Comparison of ENCODE assay signal across 9 cellular contexts in the genomic region with DNA sequence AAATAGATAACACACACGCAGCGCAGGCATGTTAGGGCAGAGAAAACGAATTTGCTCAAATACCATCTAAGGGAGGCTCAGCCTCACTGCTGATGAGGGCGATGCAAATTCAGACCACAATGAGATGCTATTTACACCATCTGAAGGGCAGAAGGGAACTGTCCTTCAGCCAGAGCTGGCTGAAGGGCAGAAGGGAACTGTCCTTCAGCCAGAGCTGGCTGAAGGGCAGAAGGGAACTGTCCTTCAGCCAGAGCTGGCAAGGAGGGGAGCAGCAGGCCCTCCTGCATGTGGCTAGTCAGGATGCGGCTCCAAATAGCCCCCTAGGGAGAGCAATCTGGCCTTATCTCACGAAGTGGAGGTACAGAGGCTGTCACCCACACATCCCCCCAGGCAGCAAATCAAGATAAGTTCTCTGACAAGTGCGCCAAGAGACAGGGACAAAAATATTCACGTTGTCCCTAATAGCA. TPM values are rescaled to one million over a fixed set of nuclear protein-coding genes. Genes with fewer than 3 reads are reported as not detected.
DNase-seq lines count a peak whose midpoint lies in the region; ATAC-seq and TF ChIP-seq lines count a peak whose summit lies in the region.
"Had no signal": no experiment of that assay in that cellular context is flagged by ENCODE, and none has a peak within 500 bp of the region (broad histone marks: within the 10 kb centered on the region; RNA-seq: fewer than 3 reads in every experiment).

No MANE protein-coding gene starts in this region.

- no peak overlapping the region for H3K18ac ChIP-seq in trophoblast cell (ENCODE audit: low read length)

- no peak overlapping the region for H4K12ac ChIP-seq in trophoblast cell (ENCODE audit: low read depth, low read length)

- H4K91ac ChIP-seq in trophoblast cell (ENCODE audit: low read depth, low read length) = no peak overlapping the region

- H3K9me3 ChIP-seq in trophoblast cell (ENCODE audit: insufficient read depth, low read depth, low read length) = no peaks in the 10 kb centered on the region
- H3K9me3 ChIP-seq: SJSA1 had no signal

- no peak overlapping the region for H3K27ac ChIP-seq in trophoblast cell (ENCODE audit: low read depth, low read length)
- H3K27ac ChIP-seq: SJSA1 had no signal

- no CpG with 5 or more reads among the region's 8 CpGs for WGBS in trophoblast cell (ENCODE audit: extremely low coverage, insufficient coverage, insufficient read length)

- no peak overlapping the region for H2BK120ac ChIP-seq in trophoblast cell (ENCODE audit: insufficient read depth, low read length, poor library complexity)

- peaks cover 3% of the 10 kb centered on the region for H3K79me2 ChIP-seq in trophoblast cell (ENCODE audit: control insufficient read depth, insufficient read depth, low read length, poor library complexity)

- H3K4me1 ChIP-seq in trophoblast cell (ENCODE audit: control insufficient read depth in 1 of 2, insufficient read depth in 2 of 2, low read length in 2 of 2) = peaks cover 0 to 4% of the 10 kb centered on the region in 2 experiments

- no peaks in the 10 kb centered on the region for H3K27me3 ChIP-seq in trophoblast cell (ENCODE audit: insufficient read depth, low read length)
- H3K27me3 ChIP-seq: SJSA1 had no signal

- H3K4me2 ChIP-seq in trophoblast cell (ENCODE audit: low read length) = peak overlapping the region; percentile 69

- H3K36me3 ChIP-seq in trophoblast cell (ENCODE audit: control insufficient read depth in 1 of 2, insufficient read depth in 2 of 2, low read length in 2 of 2) = no peaks in the 10 kb centered on the region
- H3K36me3 ChIP-seq: SJSA1 had no signal

- H2AFZ ChIP-seq in trophoblast cell (ENCODE audit: insufficient read depth, low read length, poor library complexity) = no peak overlapping the region

- H4K8ac ChIP-seq in trophoblast cell (ENCODE audit: low read depth, low read length) = no peak overlapping the region

- no peak overlapping the region for H3K4me3 ChIP-seq in epithelial cell of esophagus (ENCODE audit: low read length)
- H3K4me3 ChIP-seq in trophoblast cell (ENCODE audit: low read depth, low read length) = no peak overlapping the region
- H3K4me3 ChIP-seq: SJSA1 had no signal

- no peak for TF ChIP-seq CTCF in epithelial cell of esophagus (IDR thresholded peaks at IDR 0.05; ENCODE audit: insufficient read depth, low read depth, low read length, missing control alignments)

- H2BK5ac ChIP-seq in trophoblast cell (ENCODE audit: low read depth, low read length, poor library complexity) = no peak overlapping the region

- peak; percentile 59 for ATAC-seq in GM18499 (IDR thresholded peaks at IDR 0.05; ENCODE audit: insufficient read depth, unreplicated experiment)
- ATAC-seq in GM21825 (IDR thresholded peaks at IDR 0.05; ENCODE audit: unreplicated experiment) = peak; percentile 53

- H3K23ac ChIP-seq in trophoblast cell (ENCODE audit: low read length) = no peak overlapping the region

- no peak overlapping the region for H2BK12ac ChIP-seq in trophoblast cell (ENCODE audit: low read length)

- H2AK5ac ChIP-seq in trophoblast cell (ENCODE audit: low read length) = no peak overlapping the region

- H3K14ac ChIP-seq in trophoblast cell (ENCODE audit: low read length) = no peak overlapping the region

- no peak overlapping the region for H3K4ac ChIP-seq in trophoblast cell (ENCODE audit: low read depth, low read length)

- H3K79me1 ChIP-seq in trophoblast cell (ENCODE audit: low read length) = peaks cover 3% of the 10 kb centered on the region

- DNase-seq in NCI-H526 (lab: John Stamatoyannopoulos, UW) = peak; percentile 81 to 85
- peak; percentile 31 for DNase-seq in epithelial cell of esophagus (ENCODE audit: low read depth)
- no peak for DNase-seq in trophoblast cell
- no peak for DNase-seq in activated CD4-positive, CD25-positive, alpha-beta regulatory T cell (lab: John Stamatoyannopoulos, UW)
- no peak for DNase-seq in NCI-H1417 treated with DMSO at 0.1 percent for 48 hours (lab: John Stamatoyannopoulos, UW)
- no peak for DNase-seq in dedifferentiated amniotic fluid mesenchymal stem cell (ENCODE audit: extremely low spot score)

- H3K9ac ChIP-seq in trophoblast cell (ENCODE audit: low read length) = no peak overlapping the region

RNA-seq across cellular contexts. Expression of a gene that starts 7.5 kb away (rescaled TPM):
- polyA plus RNA-seq in trophoblast cell (2013) = 27.5 and 28.6 TPM in 2 replicates

RNA-seq across cellular contexts. Expression of a gene that starts 22.5 kb away (rescaled TPM):
- polyA plus RNA-seq in trophoblast cell (2013) = 0.08 TPM in 2 replicates

RNA-seq across cellular contexts. Expression of a gene that starts 25.4 kb away (rescaled TPM):
- 124 and 126 TPM in 2 replicates for polyA plus RNA-seq in trophoblast cell (2013)

RNA-seq across cellular contexts. Expression of a gene that starts 48.1 kb away (rescaled TPM):
- 0.15 and 0.40 TPM in 2 replicates for polyA plus RNA-seq in trophoblast cell (2013)

RNA-seq across cellular contexts. Expression of a gene that starts 48.3 kb away (rescaled TPM):
- polyA plus RNA-seq in trophoblast cell (2013) = 0.01 TPM in 2 replicates

Comparison
In these comparisons a context has a peak if more than half of its experiments do, and no peak if none do; other contexts are left out.
1. DNase-seq: peak in NCI-H526 (2 of 2) and epithelial cell of esophagus (single experiment); none in trophoblast cell (0 of 2), activated CD4-positive, CD25-positive, alpha-beta regulatory T cell (0 of 4), NCI-H1417 treated with DMSO at 0.1 percent for 48 hours (single experiment) and dedifferentiated amniotic fluid mesenchymal stem cell (single experiment).